ENCODE assay signal across 9 cellular contexts in the genomic region with DNA sequence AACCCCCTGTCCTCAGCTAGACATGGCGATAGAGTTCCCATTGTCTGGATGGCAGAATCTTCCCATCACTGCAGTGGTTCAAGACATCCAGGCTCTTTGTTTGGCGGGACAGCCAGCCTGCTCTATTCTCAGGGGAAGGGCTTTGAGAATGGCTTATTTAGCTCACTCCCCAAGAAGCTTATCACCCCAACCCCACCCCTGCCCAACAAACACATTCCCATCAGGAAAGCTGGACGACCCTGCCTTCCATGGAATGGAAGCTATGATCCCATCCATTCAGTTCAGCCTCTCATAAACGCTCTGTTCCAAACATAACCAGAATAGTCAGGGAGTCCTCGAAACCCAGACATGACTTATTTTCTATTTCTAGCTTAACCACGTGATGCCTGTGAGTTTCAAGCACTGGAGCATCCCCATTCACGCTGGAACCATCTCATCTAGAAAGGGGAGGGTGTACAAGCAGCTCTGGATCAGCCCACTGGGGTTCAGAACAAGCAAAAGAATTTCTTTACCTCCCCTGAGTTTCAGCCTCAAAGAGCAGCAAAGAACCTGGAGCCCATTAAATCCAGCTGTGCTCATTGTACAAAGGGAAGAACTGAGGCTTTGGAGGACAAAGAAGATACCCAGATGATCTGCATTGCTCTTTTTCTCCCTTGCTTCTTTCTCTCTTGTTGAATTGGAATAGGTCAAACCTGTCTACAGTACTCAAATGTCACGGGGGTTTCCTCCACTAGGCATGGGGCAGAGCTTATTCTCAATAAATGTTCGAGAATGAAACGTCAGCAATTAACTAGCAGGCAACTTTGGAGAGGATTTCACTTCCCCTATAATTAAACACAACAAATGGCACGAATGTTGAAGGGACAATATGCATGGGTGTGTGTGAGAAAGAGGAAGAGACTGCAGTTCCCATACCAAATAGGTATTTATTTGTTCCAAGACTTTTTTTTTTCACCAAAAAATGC.
DNase-seq lines count a peak whose midpoint lies in the region; ATAC-seq, FAIRE-seq and TF ChIP-seq lines count a peak whose summit lies in the region.
"Had no signal": no experiment of that assay in that cellular context is flagged by ENCODE, and none has a peak within 500 bp of the region (broad histone marks: within the 10 kb centered on the region; RNA-seq: fewer than 3 reads in every experiment).

No MANE protein-coding gene starts in this region.

- peak; percentile 22 for ATAC-seq in left lobe of liver

- no peak for TF ChIP-seq CTCF in GM20000 (IDR thresholded peaks at IDR 0.05; ENCODE audit: extremely low read depth, missing control alignments)
- TF ChIP-seq CTCF in D721Med (IDR thresholded peaks at IDR 0.05; ENCODE audit: insufficient read depth, missing control alignments), result no peak

- FAIRE-seq in D721Med (lab: Jason Lieb, UNC), result no peak

- DNase-seq in AG08395 (ENCODE audit: low spot score) (peak; percentile 41), GM20000 (ENCODE audit: low spot score) (peak; percentile 55), NOMO-1 (lab: John Stamatoyannopoulos, UW; ENCODE audit: unreplicated experiment in 2 of 2) (peak; percentile 66 to 97), left lobe of liver (ENCODE audit: low spot score) (no peak), D721Med (ENCODE audit: insufficient read length, low spot score) (no peak), NCI-H526 (lab: John Stamatoyannopoulos, UW) (no peak), DMS53 treated with DMSO at 0.1 percent for 48 hours (lab: John Stamatoyannopoulos, UW; ENCODE audit: unreplicated experiment) (no peak)
- DNase-seq in stimulated activated CD4-positive, alpha-beta T cell treated with anti-CD3 and anti-CD28 coated beads, Interleukin-4, amount 100 ng/mL, for 4 hours, result no peak
- DNase-seq: upper lobe of left lung had no signal

Comparison
In these comparisons a context has a peak if more than half of its experiments do, and no peak if none do; other contexts are left out.
1. DNase-seq: peak in AG08395 (single experiment), GM20000 (single experiment) and NOMO-1 (2 of 2); none in left lobe of liver (single experiment), D721Med (single experiment), NCI-H526 (0 of 2), DMS53 treated with DMSO at 0.1 percent for 48 hours (single experiment) and stimulated activated CD4-positive, alpha-beta T cell treated with anti-CD3 and anti-CD28 coated beads, Interleukin-4, amount 100 ng/mL, for 4 hours (0 of 2).